1 cellular context compared by ENCODE assay signal in the genomic region with DNA sequence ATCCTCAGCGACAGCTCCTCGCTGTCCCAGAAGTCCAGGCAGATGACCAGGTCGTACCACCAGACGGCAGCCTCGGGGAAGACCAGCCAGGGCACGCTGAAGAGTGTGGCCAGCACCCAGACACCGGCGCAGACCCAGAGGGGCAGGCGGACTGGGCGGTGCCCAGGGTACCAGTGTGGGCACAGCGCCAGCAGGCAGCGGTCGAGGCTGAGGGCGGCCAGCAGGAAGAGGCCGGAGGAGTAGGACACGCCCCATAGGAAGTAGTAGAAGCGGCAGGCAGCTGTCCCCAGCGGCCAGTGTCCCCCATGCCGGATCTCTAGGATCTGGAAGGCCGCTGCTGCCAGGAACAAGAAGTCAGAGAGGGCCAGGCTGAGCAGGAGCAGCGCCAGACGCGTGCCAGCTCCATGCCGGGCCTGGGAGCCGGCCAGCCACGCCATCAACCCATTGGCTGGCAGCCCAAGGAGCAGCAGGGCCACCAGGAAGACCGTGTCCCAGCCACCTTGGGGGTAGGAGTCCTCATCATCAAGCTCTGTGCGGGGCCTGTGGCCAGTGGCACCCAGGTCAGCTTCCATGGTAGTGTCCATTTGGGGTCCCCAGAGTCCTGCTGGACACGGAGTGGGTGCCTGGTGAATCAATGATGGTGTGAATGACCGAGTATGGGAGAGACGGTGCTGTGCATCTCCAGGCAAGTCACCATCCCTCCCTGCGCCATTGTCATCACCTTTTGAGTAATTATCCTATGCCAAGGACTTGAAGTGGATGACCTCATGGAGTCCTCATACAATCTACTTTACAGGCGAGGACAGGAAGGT.
TF ChIP-seq lines count a peak whose summit lies in the region.

A gene with protein sequence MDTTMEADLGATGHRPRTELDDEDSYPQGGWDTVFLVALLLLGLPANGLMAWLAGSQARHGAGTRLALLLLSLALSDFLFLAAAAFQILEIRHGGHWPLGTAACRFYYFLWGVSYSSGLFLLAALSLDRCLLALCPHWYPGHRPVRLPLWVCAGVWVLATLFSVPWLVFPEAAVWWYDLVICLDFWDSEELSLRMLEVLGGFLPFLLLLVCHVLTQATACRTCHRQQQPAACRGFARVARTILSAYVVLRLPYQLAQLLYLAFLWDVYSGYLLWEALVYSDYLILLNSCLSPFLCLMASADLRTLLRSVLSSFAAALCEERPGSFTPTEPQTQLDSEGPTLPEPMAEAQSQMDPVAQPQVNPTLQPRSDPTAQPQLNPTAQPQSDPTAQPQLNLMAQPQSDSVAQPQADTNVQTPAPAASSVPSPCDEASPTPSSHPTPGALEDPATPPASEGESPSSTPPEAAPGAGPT (minus strand): TSS at position 589 of the 812 bp plus-strand sequence. CDS start 5 bp downstream, at position 584.

TF ChIP-seq in IMR-90, 13 proteins besides CTCF, POLR2A, EP300 and RAD21:
- TF ChIP-seq NFE2L2 (IDR thresholded peaks at IDR 0.05; ENCODE audit: low read depth, low read length) = no peak
- TF ChIP-seq, protein P1, sequence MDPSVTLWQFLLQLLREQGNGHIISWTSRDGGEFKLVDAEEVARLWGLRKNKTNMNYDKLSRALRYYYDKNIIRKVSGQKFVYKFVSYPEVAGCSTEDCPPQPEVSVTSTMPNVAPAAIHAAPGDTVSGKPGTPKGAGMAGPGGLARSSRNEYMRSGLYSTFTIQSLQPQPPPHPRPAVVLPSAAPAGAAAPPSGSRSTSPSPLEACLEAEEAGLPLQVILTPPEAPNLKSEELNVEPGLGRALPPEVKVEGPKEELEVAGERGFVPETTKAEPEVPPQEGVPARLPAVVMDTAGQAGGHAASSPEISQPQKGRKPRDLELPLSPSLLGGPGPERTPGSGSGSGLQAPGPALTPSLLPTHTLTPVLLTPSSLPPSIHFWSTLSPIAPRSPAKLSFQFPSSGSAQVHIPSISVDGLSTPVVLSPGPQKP (IDR thresholded peaks at IDR 0.05; ENCODE audit: borderline replicate concordance, low read depth, low read length) = no peak
- no peak for TF ChIP-seq BHLHE40 (IDR thresholded peaks at IDR 0.05; ENCODE audit: low read depth, low read length)
- TF ChIP-seq RCOR1 (IDR thresholded peaks at IDR 0.05; ENCODE audit: insufficient replicate concordance, low read length) = no peak
- no peak for TF ChIP-seq CEBPB (IDR thresholded peaks at IDR 0.05; ENCODE audit: low read depth, low read length)
